Comparison of ENCODE assay signal across 8 cellular contexts in genomic region chr16:56657555-56658430, GRCh38. TPM values are rescaled to one million over a fixed set of nuclear protein-coding genes. Genes with fewer than 3 reads are reported as not detected.
DNase-seq lines count a peak whose midpoint lies in the region; ATAC-seq and TF ChIP-seq lines count a peak whose summit lies in the region.

TSS of gene MT1F (plus strand) at chr16:56657959. CDS start at chr16:56658059, 100 bp downstream.

- H4K20me1 ChIP-seq in GM23248 (ENCODE audit: insufficient read depth): no peaks in the 10 kb centered on the region

- no peaks in the 10 kb centered on the region for H3K9me2 ChIP-seq in GM23248 (ENCODE audit: insufficient read depth)

- no peaks in the 10 kb centered on the region for H3K36me3 ChIP-seq in ACC112 (ENCODE audit: insufficient read depth, low read length)
- H3K36me3 ChIP-seq in GM23248 (ENCODE audit: low read depth): no peaks in the 10 kb centered on the region
- no peaks in the 10 kb centered on the region for H3K36me3 ChIP-seq in muscle layer of duodenum (ENCODE audit: control insufficient read depth in 1 of 2, insufficient read depth in 2 of 2, low read length in 2 of 2)

- no peaks in the 10 kb centered on the region for H3K9me3 ChIP-seq in GM23248 (ENCODE audit: low read depth)
- H3K9me3 ChIP-seq in muscle layer of duodenum (ENCODE audit: control insufficient read depth in 1 of 2, low read length in 2 of 2): no peaks in the 10 kb centered on the region

- H2AFZ ChIP-seq in ACC112 (ENCODE audit: low read length, unreplicated experiment) (peak within 1 kb of the TSS; percentile 70), GM23248 (peak within 1 kb of the TSS; percentile 61)

- peak; percentile 64 for DNase-seq in GM23248
- peak; percentile 74 for DNase-seq in NOMO-1 treated with DMSO at 0.1 percent for 48 hours (lab: John Stamatoyannopoulos, UW; ENCODE audit: unreplicated experiment)
- DNase-seq in activated T-cell treated with anti-CD3 and anti-CD28 coated beads, Interleukin-2, amount 50 U/mL, for 1 hour: peak; percentile 78
- DNase-seq in epithelial cell of proximal tubule (ENCODE audit: low read depth): no peak
- peak; percentile 85 for DNase-seq in stimulated activated CD8-positive, alpha-beta memory T cell treated with anti-CD3 and anti-CD28 coated beads, Interleukin-4, amount 100 ng/mL, for 48 hours

- H3K9ac ChIP-seq in GM23248: no peak within 1 kb of the TSS

- H3K27ac ChIP-seq in ACC112 (ENCODE audit: low read depth, low read length) (no peak within 1 kb of the TSS), GM23248 (no peak within 1 kb of the TSS), muscle layer of duodenum (ENCODE audit: low read length) (peak within 1 kb of the TSS; percentile 82)

- TF ChIP-seq CTCF in epithelial cell of proximal tubule (conservative IDR thresholded peaks at IDR 0.05; ENCODE audit: low read depth, low read length): no peak

- H3K79me2 ChIP-seq in ACC112 (ENCODE audit: control insufficient read depth, insufficient read depth, low read length, unreplicated experiment) (no peaks in the 10 kb centered on the region), GM23248 (ENCODE audit: insufficient read depth) (no peaks in the 10 kb centered on the region)

- peak within 1 kb of the TSS; percentile 59 for H3K4me2 ChIP-seq in GM23248 (ENCODE audit: unreplicated experiment)

- no peaks in the 10 kb centered on the region for H3F3A ChIP-seq in GM23248 (ENCODE audit: insufficient read depth)

- peak within 1 kb of the TSS; percentile 65 for H3K4me3 ChIP-seq in ACC112 (ENCODE audit: low read depth, low read length)
- H3K4me3 ChIP-seq in GM23248: peak within 1 kb of the TSS; percentile 52
- peak within 1 kb of the TSS; percentile 61 for H3K4me3 ChIP-seq in epithelial cell of proximal tubule (ENCODE audit: low read depth, low read length)
- peak within 1 kb of the TSS; percentile 56 to 76 for H3K4me3 ChIP-seq in muscle layer of duodenum (ENCODE audit: low read depth in 1 of 2, low read length in 2 of 2)

- no peak for ATAC-seq in HG03097 (IDR thresholded peaks at IDR 0.05; ENCODE audit: low FRiP score, unreplicated experiment)

- WGBS in GM23248 (ENCODE audit: low coverage in 1 of 2, low lambda C conversion rate in 2 of 2, missing lambda C conversion rate in 2 of 2), 2 experiments: 7 to 9% methylated on average over 26 to 42 of the region's 48 CpGs

- in situ Hi-C loops in GM23248 (cut with MboI): no loop called here

- H3K27me3 ChIP-seq in ACC112 (ENCODE audit: insufficient read depth, low read length) (peaks cover 29% of the 10 kb centered on the region), GM23248 (replicated peaks; ENCODE audit: insufficient read depth) (peaks cover 14% of the 10 kb centered on the region; the same call in 1 of the 2 replicates), muscle layer of duodenum (ENCODE audit: low read depth, low read length) (peaks cover 22% of the 10 kb centered on the region)

- peaks cover 4% of the 10 kb centered on the region for H3K4me1 ChIP-seq in ACC112 (ENCODE audit: control insufficient read depth, insufficient read depth, low read length, unreplicated experiment)
- H3K4me1 ChIP-seq in GM23248 (ENCODE audit: insufficient read depth): no peaks in the 10 kb centered on the region
- peaks cover 0 to 10% of the 10 kb centered on the region in 2 donors for H3K4me1 ChIP-seq in muscle layer of duodenum (ENCODE audit: control insufficient read depth in 1 of 2, insufficient read depth in 2 of 2, low read length in 2 of 2)

RNA-seq across cellular contexts. Expression of gene MT1F, which starts in this region (rescaled TPM):
- 1.1 TPM in 1 of 2 replicates, not detected in the other for total RNA-seq in GM23248 (2014; rRNA removed; shearing (Covaris generic))
- 4.5 and 5.4 TPM in 2 replicates for polyA plus RNA-seq in GM23248 (2016; fragmentation: Nextera tagmentation; extraction: Ambion mirVana)
- 15.3 and 95.8 TPM in 2 replicates for total RNA-seq in epithelial cell of proximal tubule
